1 cellular context compared by ENCODE assay signal in genomic region chr11:43643898-43644625, GRCh38.
A peak's percentile ranks its signal among the peaks of the same experiment; 100 is the strongest.
TF ChIP-seq lines count a peak whose summit lies in the region.

No MANE protein-coding gene starts in this region.

TF ChIP-seq in WTC11, 78 proteins besides CTCF, POLR2A, EP300 and RAD21 (continued from another document):
- TF ChIP-seq, protein P1, sequence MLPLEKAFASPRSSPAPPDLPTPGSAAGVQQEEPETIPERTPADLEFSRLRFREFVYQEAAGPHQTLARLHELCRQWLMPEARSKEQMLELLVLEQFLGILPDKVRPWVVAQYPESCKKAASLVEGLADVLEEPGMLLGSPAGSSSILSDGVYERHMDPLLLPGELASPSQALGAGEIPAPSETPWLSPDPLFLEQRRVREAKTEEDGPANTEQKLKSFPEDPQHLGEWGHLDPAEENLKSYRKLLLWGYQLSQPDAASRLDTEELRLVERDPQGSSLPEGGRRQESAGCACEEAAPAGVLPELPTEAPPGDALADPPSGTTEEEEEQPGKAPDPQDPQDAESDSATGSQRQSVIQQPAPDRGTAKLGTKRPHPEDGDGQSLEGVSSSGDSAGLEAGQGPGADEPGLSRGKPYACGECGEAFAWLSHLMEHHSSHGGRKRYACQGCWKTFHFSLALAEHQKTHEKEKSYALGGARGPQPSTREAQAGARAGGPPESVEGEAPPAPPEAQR (CRISPR knock-in tag; IDR thresholded peaks at IDR 0.05): no peak
- TF ChIP-seq SP1 (CRISPR knock-in tag; conservative IDR thresholded peaks at IDR 0.05) (peak; percentile 48; the same call in 1 of the 2 replicates), FOXP1 (CRISPR knock-in tag; IDR thresholded peaks at IDR 0.05; ENCODE audit: borderline replicate concordance) (peak; percentile 49; the same call in 1 of the 2 replicates), ETV6 (CRISPR knock-in tag; IDR thresholded peaks at IDR 0.05) (0 out of 2 replicates have a peak, but pooled peaks have one; percentile 48), ZNF219 (CRISPR knock-in tag; IDR thresholded peaks at IDR 0.05; ENCODE audit: borderline replicate concordance) (no peak), GRHL2 (CRISPR knock-in tag; IDR thresholded peaks at IDR 0.05; ENCODE audit: insufficient replicate concordance, severe bottlenecking) (no peak), NR1H2 (CRISPR knock-in tag; IDR thresholded peaks at IDR 0.05) (no peak), NFATC4 (CRISPR knock-in tag; IDR thresholded peaks at IDR 0.05) (no peak), HMGA2 (CRISPR knock-in tag; IDR thresholded peaks at IDR 0.05) (no peak), JUN (CRISPR knock-in tag; IDR thresholded peaks at IDR 0.05) (no peak), RORB (CRISPR knock-in tag; IDR thresholded peaks at IDR 0.05) (no peak), TEAD1 (CRISPR knock-in tag; IDR thresholded peaks at IDR 0.05) (0 out of 2 replicates have a peak, but pooled peaks have one; percentile 51), NR3C1 (CRISPR knock-in tag; conservative IDR thresholded peaks at IDR 0.05; ENCODE audit: low read depth) (no peak)
- TF ChIP-seq, protein P2, sequence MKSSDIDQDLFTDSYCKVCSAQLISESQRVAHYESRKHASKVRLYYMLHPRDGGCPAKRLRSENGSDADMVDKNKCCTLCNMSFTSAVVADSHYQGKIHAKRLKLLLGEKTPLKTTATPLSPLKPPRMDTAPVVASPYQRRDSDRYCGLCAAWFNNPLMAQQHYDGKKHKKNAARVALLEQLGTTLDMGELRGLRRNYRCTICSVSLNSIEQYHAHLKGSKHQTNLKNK (CRISPR knock-in tag; IDR thresholded peaks at IDR 0.05): no peak
